In the genomic region with DNA sequence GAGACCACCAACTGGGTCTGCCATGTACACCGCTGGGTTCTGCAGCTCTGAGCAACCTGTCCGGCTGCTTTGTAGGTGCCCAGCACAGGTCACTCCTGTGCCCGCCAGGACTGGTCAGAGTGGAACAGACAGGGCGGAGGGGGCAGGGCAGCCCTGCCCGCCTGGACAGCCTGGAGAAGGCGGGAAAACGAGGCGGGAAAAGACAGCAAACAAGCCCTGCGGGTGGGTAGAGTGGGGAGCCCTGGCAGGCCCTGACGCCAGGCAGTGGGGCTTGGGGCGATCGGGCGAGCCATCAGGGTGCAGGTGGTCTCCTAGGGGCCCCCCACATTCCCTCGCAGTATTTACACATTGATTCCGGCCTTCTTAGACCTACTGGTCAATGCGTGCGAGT, we compare ENCODE assay signal across 11 cellular contexts. TPM values are rescaled to one million over a fixed set of nuclear protein-coding genes. Genes with fewer than 3 reads are reported as not detected.
A peak's percentile ranks its signal among the peaks of the same experiment; 100 is the strongest.
DNase-seq lines count a peak whose midpoint lies in the region; ATAC-seq, FAIRE-seq and TF ChIP-seq lines count a peak whose summit lies in the region.
"Had no signal": no experiment of that assay in that cellular context is flagged by ENCODE, and none has a peak within 500 bp of the region (broad histone marks: within the 10 kb centered on the region; RNA-seq: fewer than 3 reads in every experiment).

No MANE protein-coding gene starts in this region.

- no peak for ATAC-seq in CD4-positive, alpha-beta T cell (ENCODE audit: poor library complexity)

- intact Hi-C loops in CD4-positive, alpha-beta T cell (cut with DNase I, micrococcal nuclease) = no loop called here
- intact Hi-C loops in activated T-helper 1 cell treated with anti-CD3 and anti-CD28 coated beads, Interleukin-12 subunit alpha, Interleukin-12 subunit beta, Interleukin-2, Interleukin-4 antibody, amounts not matched to agents 30 ng/mL and 10 ng/mL and 1 ng/mL, durations not matched to agents 14 hours and 24 hours and 36 hours (cut with micrococcal nuclease) = no loop called here

- no peaks in the 10 kb centered on the region for H3K9me3 Mint-ChIP-seq in CD4-positive, alpha-beta T cell
- no peaks in the 10 kb centered on the region for H3K9me3 Mint-ChIP-seq in activated T-helper 1 cell treated with anti-CD3 and anti-CD28 coated beads, Interleukin-12 subunit alpha, Interleukin-12 subunit beta, Interleukin-2, Interleukin-4 antibody, amounts not matched to agents 30 ng/mL and 10 ng/mL and 1 ng/mL, durations not matched to agents 14 hours and 24 hours and 36 hours
- no peaks in the 10 kb centered on the region for H3K9me3 Mint-ChIP-seq in mesothelial cell of epicardium

- H3K4me1 Mint-ChIP-seq in CD4-positive, alpha-beta T cell (ENCODE audit: low read depth) = peaks cover 40% of the 10 kb centered on the region
- peaks cover 23% of the 10 kb centered on the region for H3K4me1 Mint-ChIP-seq in activated T-helper 1 cell treated with anti-CD3 and anti-CD28 coated beads, Interleukin-12 subunit alpha, Interleukin-12 subunit beta, Interleukin-2, Interleukin-4 antibody, amounts not matched to agents 30 ng/mL and 10 ng/mL and 1 ng/mL, durations not matched to agents 14 hours and 24 hours and 36 hours (ENCODE audit: low read depth)
- peaks cover 20% of the 10 kb centered on the region for H3K4me1 Mint-ChIP-seq in mesothelial cell of epicardium

- POLR2A ChIA-PET in CD4-positive, alpha-beta T cell (lab: Charles Lee) = no interaction called here

- no peak overlapping the region for H3K27ac ChIP-seq in CD4-positive, alpha-beta T cell (ENCODE audit: low read depth, low read length)
- H3K27ac ChIP-seq in HL-60 (replicated peaks) = peak overlapping the region; percentile 86

- H3K36me3 Mint-ChIP-seq in CD4-positive, alpha-beta T cell (ENCODE audit: low read depth) = peaks cover 8% of the 10 kb centered on the region
- H3K36me3 Mint-ChIP-seq in activated T-helper 1 cell treated with anti-CD3 and anti-CD28 coated beads, Interleukin-12 subunit alpha, Interleukin-12 subunit beta, Interleukin-2, Interleukin-4 antibody, amounts not matched to agents 30 ng/mL and 10 ng/mL and 1 ng/mL, durations not matched to agents 14 hours and 24 hours and 36 hours (ENCODE audit: low read depth) = peaks cover 15% of the 10 kb centered on the region
- H3K36me3 Mint-ChIP-seq in mesothelial cell of epicardium = no peaks in the 10 kb centered on the region

- DNase-seq in CD4-positive, alpha-beta T cell = no peak
- no peak for DNase-seq in HL-60 (ENCODE audit: low read depth in 1 of 2, low spot score in 1 of 2)
- DNase-seq in activated T-helper 1 cell treated with anti-CD3 and anti-CD28 coated beads, Interleukin-12 subunit alpha, Interleukin-12 subunit beta, Interleukin-2, Interleukin-4 antibody, amounts not matched to agents 30 ng/mL and 10 ng/mL and 1 ng/mL, durations not matched to agents 14 hours and 24 hours and 36 hours (ENCODE audit: low spot score) = no peak
- no peak for DNase-seq in mesothelial cell of epicardium (ENCODE audit: low spot score in 2 of 2, unreplicated experiment in 2 of 2)
- DNase-seq in globus pallidus (ENCODE audit: low spot score) = no peak
- DNase-seq in RCC 7860 (ENCODE audit: low spot score) = no peak
- no peak for DNase-seq in NCI-H446 treated with DMSO at 0.1 percent for 48 hours (lab: John Stamatoyannopoulos, UW)
- DNase-seq in HPDE6-E6E7 (ENCODE audit: extremely low spot score) = no peak
- DNase-seq: activated gamma-delta T cell treated with Interleukin-2 at 50 U/mL for 16 hours had no signal

- no peak overlapping the region for H3K27ac Mint-ChIP-seq in CD4-positive, alpha-beta T cell
- H3K27ac Mint-ChIP-seq in activated T-helper 1 cell treated with anti-CD3 and anti-CD28 coated beads, Interleukin-12 subunit alpha, Interleukin-12 subunit beta, Interleukin-2, Interleukin-4 antibody, amounts not matched to agents 30 ng/mL and 10 ng/mL and 1 ng/mL, durations not matched to agents 14 hours and 24 hours and 36 hours = no peak overlapping the region
- H3K27ac Mint-ChIP-seq in mesothelial cell of epicardium = no peak overlapping the region

- no peaks in the 10 kb centered on the region for H3K27me3 ChIP-seq in CD4-positive, alpha-beta T cell (ENCODE audit: control insufficient read depth, insufficient read depth, low read length)
- no peaks in the 10 kb centered on the region for H3K27me3 ChIP-seq in HL-60 (ENCODE audit: insufficient read depth, poor library complexity, severe bottlenecking)

- peak overlapping the region; percentile 69 for H3K4me3 Mint-ChIP-seq in CD4-positive, alpha-beta T cell
- H3K4me3 Mint-ChIP-seq in activated T-helper 1 cell treated with anti-CD3 and anti-CD28 coated beads, Interleukin-12 subunit alpha, Interleukin-12 subunit beta, Interleukin-2, Interleukin-4 antibody, amounts not matched to agents 30 ng/mL and 10 ng/mL and 1 ng/mL, durations not matched to agents 14 hours and 24 hours and 36 hours = peak overlapping the region; percentile 70
- peak overlapping the region; percentile 56 for H3K4me3 Mint-ChIP-seq in mesothelial cell of epicardium

- CTCF ChIA-PET in CD4-positive, alpha-beta T cell (lab: Charles Lee) = no interaction called here

- no peaks in the 10 kb centered on the region for H3K9me3 ChIP-seq in CD4-positive, alpha-beta T cell (ENCODE audit: control insufficient read depth, low read length)
- H3K9me3 ChIP-seq: transverse colon had no signal

- FAIRE-seq in RCC 7860 (lab: Jason Lieb, UNC) = no peak

- TF ChIP-seq CTCF in CD4-positive, alpha-beta T cell (IDR thresholded peaks at IDR 0.05) = no peak
- no peak for TF ChIP-seq CTCF in HL-60 (IDR thresholded peaks at IDR 0.05; ENCODE audit: insufficient read depth, low read length)
- TF ChIP-seq CTCF in mesothelial cell of epicardium (IDR thresholded peaks at IDR 0.05; ENCODE audit: unreplicated experiment) = no peak

- no peak overlapping the region for H3K4me3 ChIP-seq in HL-60 (replicated peaks; ENCODE audit: insufficient read depth, low read length)

- no peaks in the 10 kb centered on the region for H3K27me3 Mint-ChIP-seq in CD4-positive, alpha-beta T cell
- no peaks in the 10 kb centered on the region for H3K27me3 Mint-ChIP-seq in activated T-helper 1 cell treated with anti-CD3 and anti-CD28 coated beads, Interleukin-12 subunit alpha, Interleukin-12 subunit beta, Interleukin-2, Interleukin-4 antibody, amounts not matched to agents 30 ng/mL and 10 ng/mL and 1 ng/mL, durations not matched to agents 14 hours and 24 hours and 36 hours (ENCODE audit: insufficient read depth)
- no peaks in the 10 kb centered on the region for H3K27me3 Mint-ChIP-seq in mesothelial cell of epicardium (ENCODE audit: low read depth)

RNA-seq across cellular contexts. Expression of a gene that starts 0.5 kb away (rescaled TPM):
- total RNA-seq in CD4-positive, alpha-beta T cell = under 1 TPM; 0.16 to 0.20 TPM
- 142 and 143 TPM in 2 replicates for total RNA-seq in activated T-helper 1 cell treated with anti-CD3 and anti-CD28 coated beads, Interleukin-12 subunit alpha, Interleukin-12 subunit beta, Interleukin-2, Interleukin-4 antibody, amounts not matched to agents 30 ng/mL and 10 ng/mL and 1 ng/mL, durations not matched to agents 14 hours and 24 hours and 36 hours
- total RNA-seq in mesothelial cell of epicardium = 27.6 to 28.9 TPM (median 27.8 TPM) in 3 replicates

RNA-seq across cellular contexts. Expression of a gene that starts 6.1 kb away (rescaled TPM):
- 1 to 10 TPM; 4.4 to 4.7 TPM for total RNA-seq in CD4-positive, alpha-beta T cell
- total RNA-seq in activated T-helper 1 cell treated with anti-CD3 and anti-CD28 coated beads, Interleukin-12 subunit alpha, Interleukin-12 subunit beta, Interleukin-2, Interleukin-4 antibody, amounts not matched to agents 30 ng/mL and 10 ng/mL and 1 ng/mL, durations not matched to agents 14 hours and 24 hours and 36 hours = 0.29 and 0.57 TPM in 2 replicates
- total RNA-seq in mesothelial cell of epicardium = not detected in 3 replicates
- total RNA-seq: lung microvascular endothelial cell had no signal

RNA-seq across cellular contexts. Expression of a gene that starts 41.3 kb away (rescaled TPM):
- total RNA-seq in CD4-positive, alpha-beta T cell = 10 to 100 TPM; 18.2 to 19.1 TPM
- 33.1 and 33.2 TPM in 2 replicates for total RNA-seq in activated T-helper 1 cell treated with anti-CD3 and anti-CD28 coated beads, Interleukin-12 subunit alpha, Interleukin-12 subunit beta, Interleukin-2, Interleukin-4 antibody, amounts not matched to agents 30 ng/mL and 10 ng/mL and 1 ng/mL, durations not matched to agents 14 hours and 24 hours and 36 hours
- 49.6 to 55.6 TPM (median 52.9 TPM) in 3 replicates for total RNA-seq in mesothelial cell of epicardium

Comparison
In these comparisons a context has a peak if more than half of its experiments do, and no peak if none do; other contexts are left out.
1. RNA of a gene that starts 0.5 kb away (total RNA-seq): 142 to 143 TPM in activated T-helper 1 cell treated with anti-CD3 and anti-CD28 coated beads, Interleukin-12 subunit alpha, Interleukin-12 subunit beta, Interleukin-2, Interleukin-4 antibody, amounts not matched to agents 30 ng/mL and 10 ng/mL and 1 ng/mL, durations not matched to agents 14 hours and 24 hours and 36 hours and 27.6 to 28.9 TPM in mesothelial cell of epicardium; 0.16 to 0.20 TPM in CD4-positive, alpha-beta T cell; every median in the first group is over 10 times any median in the second.
2. Peak in every context shown above with its lines, with median percentiles within 50 percentile points of each other: H3K4me3 Mint-ChIP-seq.